In genomic region chr10:16436758-16437539, GRCh38 we compare ENCODE assay signal across 8 cellular contexts. TPM values are rescaled to one million over a fixed set of nuclear protein-coding genes. Genes with fewer than 3 reads are reported as not detected.
A peak's percentile ranks its signal among the peaks of the same experiment; 100 is the strongest.
DNase-seq lines count a peak whose midpoint lies in the region; ATAC-seq and TF ChIP-seq lines count a peak whose summit lies in the region.

Gene PTER (plus strand): TSS chr10:16437010. CDS start chr10:16484385, 47,375 bp downstream.

- H3K4me1 ChIP-seq in RWPE2 (ENCODE audit: insufficient read depth, poor library complexity, severe bottlenecking) (peaks cover 26% of the 10 kb centered on the region), neural progenitor cell (no peaks in the 10 kb centered on the region), stomach (peaks cover 25 to 55% (median 44%) of the 10 kb centered on the region in 4 donors)

- H3K4me2 ChIP-seq in neural progenitor cell: peak within 1 kb of the TSS; percentile 78

- no peak within 1 kb of the TSS for H3K27ac Mint-ChIP-seq in neural progenitor cell

- no peaks in the 10 kb centered on the region for H3K36me3 ChIP-seq in RWPE2 (ENCODE audit: low read depth)
- no peaks in the 10 kb centered on the region for H3K36me3 ChIP-seq in neural progenitor cell
- no peaks in the 10 kb centered on the region for H3K36me3 ChIP-seq in stomach

- H3K27me3 Mint-ChIP-seq in neural progenitor cell (ENCODE audit: insufficient read depth, low read depth): peaks cover 7% of the 10 kb centered on the region

- TF ChIP-seq POLR2A in stomach (IDR thresholded peaks at IDR 0.05): peak in 2 of 4 donors; percentile 72 to 74

- H3K9me3 ChIP-seq in RWPE2 (ENCODE audit: severe bottlenecking) (no peaks in the 10 kb centered on the region), neural progenitor cell (ENCODE audit: low read depth) (no peaks in the 10 kb centered on the region), stomach (no peaks in the 10 kb centered on the region)

- H3K27ac ChIP-seq in RWPE2 (ENCODE audit: poor library complexity, severe bottlenecking) (peak within 1 kb of the TSS; percentile 30), neural progenitor cell (no peak within 1 kb of the TSS), stomach (peak within 1 kb of the TSS; percentile 79 to 92 (median 89))

- H3K27me3 ChIP-seq in RWPE2 (ENCODE audit: insufficient read depth, poor library complexity, severe bottlenecking) (no peaks in the 10 kb centered on the region), neural progenitor cell (peaks cover 15% of the 10 kb centered on the region), stomach (no peaks in the 10 kb centered on the region)

- H2AFZ ChIP-seq in neural progenitor cell (replicated peaks): peak within 1 kb of the TSS; percentile 86

- no peaks in the 10 kb centered on the region for H3K79me2 ChIP-seq in neural progenitor cell (ENCODE audit: low read depth)

- peak within 1 kb of the TSS; percentile 84 for H3K4me3 Mint-ChIP-seq in neural progenitor cell

- no peaks in the 10 kb centered on the region for H3K36me3 Mint-ChIP-seq in neural progenitor cell

- no peaks in the 10 kb centered on the region for H3K9me3 Mint-ChIP-seq in neural progenitor cell

- no peak within 1 kb of the TSS for H3K9ac ChIP-seq in neural progenitor cell

- H4K20me1 ChIP-seq in neural progenitor cell (ENCODE audit: low read depth): no peaks in the 10 kb centered on the region

- H3F3A ChIP-seq in neural progenitor cell (ENCODE audit: low read depth): no peaks in the 10 kb centered on the region

- ATAC-seq in RWPE2 (ENCODE audit: low read depth): peak; percentile 90

- WGBS in stomach, 5 donors: 1 to 8% (median 4%) methylated on average over 35 to 49 of the region's 49 CpGs

- DNase-seq in EL (peak; percentile 95), H4 (ENCODE audit: low spot score) (peak; percentile 2), LNCaP clone FGC (ENCODE audit: low read depth) (peak; percentile 89), RWPE2 (ENCODE audit: low spot score) (peak; percentile 96), fibroblast of the conjunctiva (ENCODE audit: low read depth) (peak; percentile 93), neural progenitor cell (ENCODE audit: low spot score) (peak; percentile 97), stomach (peak; percentile 100)
- peak; percentile 99 for DNase-seq in activated effector memory CD4-positive, alpha-beta T cell treated with anti-CD3 and anti-CD28 coated beads, Interleukin-2, amount 50 U/mL, for 16 hours

- no peak for TF ChIP-seq CTCF in LNCaP clone FGC (IDR thresholded peaks at IDR 0.05; ENCODE audit: control insufficient read depth, extremely low read depth, insufficient read depth)
- TF ChIP-seq CTCF in RWPE2 (IDR thresholded peaks at IDR 0.05; ENCODE audit: poor library complexity, severe bottlenecking): no peak
- TF ChIP-seq CTCF in neural progenitor cell (IDR thresholded peaks at IDR 0.05): no peak
- no peak for TF ChIP-seq CTCF in stomach (IDR thresholded peaks at IDR 0.05)

- H3K4me1 Mint-ChIP-seq in neural progenitor cell: peaks cover 20% of the 10 kb centered on the region

- no peak for TF ChIP-seq EP300 in stomach (IDR thresholded peaks at IDR 0.05)

- H3K4me3 ChIP-seq in LNCaP clone FGC (ENCODE audit: low read depth, low read length) (peak within 1 kb of the TSS; percentile 70), RWPE2 (ENCODE audit: severe bottlenecking) (peak within 1 kb of the TSS; percentile 39), neural progenitor cell (peak within 1 kb of the TSS; percentile 43), stomach (peak within 1 kb of the TSS; percentile 62 to 69 (median 66))

- intact Hi-C loops in stomach (cut with DNase I; ENCODE audit: low total_unique reads): no loop called here

RNA-seq across cellular contexts. Expression of gene PTER, which starts in this region (rescaled TPM):
- total RNA-seq in H4 (2014; rRNA removed; shearing (Covaris generic)): 0.14 TPM in 1 of 2 replicates, not detected in the other
- 9.4 and 14.2 TPM in 2 replicates for total RNA-seq in neural progenitor cell (ENCODE audit: low replicate concordance)
- 10 to 100 TPM in 3 of 5 donors, 1 to 10 TPM in 2; 2.2 to 33.8 (median 25.8) TPM for total RNA-seq in stomach
- 10 to 100 TPM in 1 of 3 donors, 1 to 10 TPM in 2; 4.4 to 40.2 (median 8.8) TPM for polyA plus RNA-seq in stomach

Comparison
In these comparisons a context has a peak if more than half of its experiments do, and no peak if none do; other contexts are left out.
1. Peak in DNase-seq in H4; RNA of the gene not detected or under 1 TPM.
2. DNase-seq: peak in every context shown above with its lines; median percentile 100 in stomach; 99 in activated effector memory CD4-positive, alpha-beta T cell treated with anti-CD3 and anti-CD28 coated beads, Interleukin-2, amount 50 U/mL, for 16 hours; 97 in neural progenitor cell; 96 in RWPE2; 95 in EL; 93 in fibroblast of the conjunctiva; 89 in LNCaP clone FGC; 2 in H4.